In the genomic region with DNA sequence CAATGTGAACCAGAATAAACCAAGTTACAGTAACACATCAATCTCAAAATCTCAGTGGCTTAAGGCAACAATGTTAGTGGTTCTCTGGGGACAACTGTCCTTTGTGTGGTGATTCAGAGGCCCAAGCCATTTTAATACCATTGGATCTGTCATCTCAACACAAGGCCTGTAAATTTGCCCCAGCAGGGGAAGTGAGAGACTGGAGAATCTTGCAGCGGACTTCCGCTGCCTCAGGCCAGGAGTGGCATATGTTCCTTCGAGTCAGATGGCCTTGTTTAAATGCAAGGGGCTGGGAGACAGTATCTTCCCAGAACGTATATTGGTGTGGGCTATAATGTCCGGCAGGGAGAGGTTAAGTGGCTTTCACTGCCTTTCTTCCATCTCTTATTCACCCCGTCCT, we compare ENCODE assay signal across 16 cellular contexts.
"Had no signal": no experiment of that assay in that cellular context is flagged by ENCODE, and none has a peak within 500 bp of the region (broad histone marks: within the 10 kb centered on the region; RNA-seq: fewer than 3 reads in every experiment).

No MANE protein-coding gene starts in this region.

- H3K9me3 ChIP-seq: lower lobe of right lung, psoas muscle, right lobe of liver had no signal

- H3K4me1 ChIP-seq: heart left ventricle, lower lobe of right lung, psoas muscle, right lobe of liver had no signal

- DNase-seq: activated CD4-positive, alpha-beta T cell treated with anti-CD3 and anti-CD28 coated beads for 4 hours; activated CD8-positive, alpha-beta T cell treated with anti-CD3 and anti-CD28 coated beads for 36 hours; activated gamma-delta T cell; activated naive CD8-positive, alpha-beta T cell treated with anti-CD3 and anti-CD28 coated beads for 36 hours; activated T-cell treated with anti-CD3 and anti-CD28 coated beads, Interleukin-2, amount 50 U/mL, for 48 hours; effector memory CD4-positive, alpha-beta T cell; foreskin melanocyte; heart left ventricle; left colon; lower lobe of right lung; psoas muscle; right lobe of liver; stimulated activated naive CD8-positive, alpha-beta T cell treated with anti-CD3 and anti-CD28 coated beads, Interleukin-15, amount 100 ng/mL, for 72 hours; T-helper 1 cell; T1000; WERI-Rb-1 had no signal

- H3K4me3 ChIP-seq: heart left ventricle, lower lobe of right lung, psoas muscle, right lobe of liver had no signal

- H3K27ac ChIP-seq: heart left ventricle, lower lobe of right lung, psoas muscle, right lobe of liver, WERI-Rb-1 had no signal

- ATAC-seq: activated CD8-positive, alpha-beta T cell treated with anti-CD3 and anti-CD28 coated beads for 36 hours; heart left ventricle; left colon; lower lobe of right lung; psoas muscle; right lobe of liver; stimulated activated naive CD8-positive, alpha-beta T cell treated with anti-CD3 and anti-CD28 coated beads, Interleukin-15, amount 100 ng/mL, for 72 hours had no signal

- H3K27me3 ChIP-seq: heart left ventricle, right lobe of liver had no signal

- H3K36me3 ChIP-seq: heart left ventricle, lower lobe of right lung, right lobe of liver, WERI-Rb-1 had no signal
